ENCODE assay signal across 8 cellular contexts in genomic region chr2:121530210-121530562, GRCh38. TPM values are rescaled to one million over a fixed set of nuclear protein-coding genes. Genes with fewer than 3 reads are reported as not detected.
DNase-seq lines count a peak whose midpoint lies in the region; ATAC-seq, FAIRE-seq and TF ChIP-seq lines count a peak whose summit lies in the region.

No MANE protein-coding gene starts in this region.

- no peaks in the 10 kb centered on the region for H3K27me3 Mint-ChIP-seq in brain

- peaks cover 18% of the 10 kb centered on the region for H3K36me3 Mint-ChIP-seq in brain

- no peaks in the 10 kb centered on the region for H3K9me3 Mint-ChIP-seq in brain

- H3K27me3 ChIP-seq in NT2/D1 (ENCODE audit: insufficient read depth, insufficient read length): no peaks in the 10 kb centered on the region

- DNase-seq in NT2/D1 (ENCODE audit: low read depth, low spot score): peak; percentile 56
- peak; percentile 94 for DNase-seq in kidney
- peak; percentile 44 to 62 for DNase-seq in stimulated activated CD8-positive, alpha-beta memory T cell treated with anti-CD3 and anti-CD28 coated beads, Interleukin-2, amount 100 ng/mL, for 48 hours (ENCODE audit: low read depth in 2 of 2)
- DNase-seq in inferior parietal cortex (ENCODE audit: extremely low spot score): no peak

- TF ChIP-seq CTCF in C4-2B (conservative IDR thresholded peaks at IDR 0.05) (no peak), brain (conservative IDR thresholded peaks at IDR 0.05) (no peak), kidney (IDR thresholded peaks at IDR 0.05; ENCODE audit: borderline replicate concordance, extremely low read depth, insufficient read depth) (no peak)

- H3K27ac ChIP-seq in C4-2B (peak overlapping the region; percentile 93), kidney (ENCODE audit: low read depth in 2 of 2, low read length in 2 of 2) (peak overlapping the region; percentile 98 to 99)

- H3K27ac Mint-ChIP-seq in brain: peak overlapping the region; percentile 95 to 99 (median 97)

- intact Hi-C loops in kidney (cut with DNase I): no loop called here

- H3K4me3 Mint-ChIP-seq in brain: peak overlapping the region; percentile 87 to 94 (median 90)

- H3K4me3 ChIP-seq in NT2/D1 (ENCODE audit: insufficient read length, low read depth): peak overlapping the region; percentile 85
- H3K4me3 ChIP-seq in kidney (ENCODE audit: low read length in 2 of 2): peak overlapping the region; percentile 89 to 90

- peaks cover 72% of the 10 kb centered on the region for H3K4me1 Mint-ChIP-seq in brain

- FAIRE-seq in kidney (lab: Jason Lieb, UNC): no peak

- H3K9ac ChIP-seq in NT2/D1 (ENCODE audit: insufficient read length, low read depth) (peak overlapping the region; percentile 97), kidney (ENCODE audit: low read length in 2 of 2) (peak overlapping the region; percentile 68 to 88)

- H3K9me3 ChIP-seq in NT2/D1 (ENCODE audit: insufficient read depth, low read length) (no peaks in the 10 kb centered on the region), kidney (ENCODE audit: control insufficient read depth in 1 of 2, low read length in 2 of 2) (no peaks in the 10 kb centered on the region)

- ATAC-seq in GM18861 (IDR thresholded peaks at IDR 0.05; ENCODE audit: unreplicated experiment) (peak; percentile 38), HG03045 (IDR thresholded peaks at IDR 0.05; ENCODE audit: unreplicated experiment) (peak; percentile 48)

- H3K36me3 ChIP-seq in NT2/D1 (ENCODE audit: insufficient read depth, insufficient read length, low read length) (peaks cover 35% of the 10 kb centered on the region), kidney (ENCODE audit: control insufficient read depth in 1 of 2, insufficient read depth in 2 of 2, low read length in 2 of 2) (peaks cover 6 to 16% of the 10 kb centered on the region in 2 donors)

- H3K4me1 ChIP-seq in NT2/D1 (ENCODE audit: insufficient read depth, insufficient read length) (peaks cover 4% of the 10 kb centered on the region), kidney (ENCODE audit: control insufficient read depth in 1 of 2, insufficient read depth in 1 of 2, low read depth in 1 of 2, low read length in 2 of 2) (peaks cover 19 to 22% of the 10 kb centered on the region in 2 donors)

RNA-seq across cellular contexts. Expression of gene RNU4ATAC, which starts 0.5 kb away (rescaled TPM):
- polyA plus RNA-seq in brain (ENCODE audit: insufficient read depth, low read depth, low replicate concordance) (not detected), kidney (ENCODE audit: insufficient read depth, low read depth, low replicate concordance) (not detected)
- total RNA-seq in kidney: 8.2 TPM
